15 cellular contexts compared by ENCODE assay signal in genomic region chr7:151792671-151793070, GRCh38.
"Had no signal": no experiment of that assay in that cellular context is flagged by ENCODE, and none has a peak within 500 bp of the region (broad histone marks: within the 10 kb centered on the region; RNA-seq: fewer than 3 reads in every experiment).

No MANE protein-coding gene starts in this region.

- FAIRE-seq: colon, keratinocyte had no signal

- H3K4me3 Mint-ChIP-seq: activated CD4-positive, alpha-beta T cell treated with anti-CD3 and anti-CD28 coated beads, Interleukin-2, amount 10 ng/mL, durations not matched to agents 24 days and 14 days; activated naive CD8-positive, alpha-beta T cell treated with anti-CD3 and anti-CD28 coated beads, Interleukin-2, amount 50 U/mL, for 24 hours; natural killer cell treated with Interleukin-12 subunit alpha and Interleukin-12 subunit beta and Interleukin-15 and Interleukin-18, amount 100 ng/mL, for 72 hours had no signal

- ATAC-seq: activated naive CD8-positive, alpha-beta T cell treated with anti-CD3 and anti-CD28 coated beads, Interleukin-2, amount 50 U/mL, for 24 hours; natural killer cell treated with Interleukin-12 subunit alpha and Interleukin-12 subunit beta and Interleukin-15 and Interleukin-18, amount 100 ng/mL, for 72 hours had no signal

- H3K4me3 ChIP-seq: ascending aorta, esophagus muscularis mucosa, left ventricle myocardium inferior, ovary, tibial nerve had no signal

- H3K27me3 Mint-ChIP-seq: activated CD4-positive, alpha-beta T cell treated with anti-CD3 and anti-CD28 coated beads, Interleukin-2, amount 10 ng/mL, durations not matched to agents 24 days and 14 days; activated naive CD8-positive, alpha-beta T cell treated with anti-CD3 and anti-CD28 coated beads, Interleukin-2, amount 50 U/mL, for 24 hours; natural killer cell treated with Interleukin-12 subunit alpha and Interleukin-12 subunit beta and Interleukin-15 and Interleukin-18, amount 100 ng/mL, for 72 hours had no signal

- H3K27ac Mint-ChIP-seq: activated CD4-positive, alpha-beta T cell treated with anti-CD3 and anti-CD28 coated beads, Interleukin-2, amount 10 ng/mL, durations not matched to agents 24 days and 14 days; activated naive CD8-positive, alpha-beta T cell treated with anti-CD3 and anti-CD28 coated beads, Interleukin-2, amount 50 U/mL, for 24 hours had no signal

- H3K9me3 ChIP-seq: ascending aorta, esophagus muscularis mucosa, left ventricle myocardium inferior, ovary, tibial nerve had no signal

- H3K36me3 ChIP-seq: ascending aorta, esophagus muscularis mucosa, left ventricle myocardium inferior, ovary, tibial nerve had no signal

- H3K36me3 Mint-ChIP-seq: natural killer cell treated with Interleukin-12 subunit alpha and Interleukin-12 subunit beta and Interleukin-15 and Interleukin-18, amount 100 ng/mL, for 72 hours had no signal

- DNase-seq: activated CD4-positive, alpha-beta T cell treated with anti-CD3 and anti-CD28 coated beads, Interleukin-2, amount 10 ng/mL, durations not matched to agents 24 days and 14 days; activated CD4-positive, CD25-positive, alpha-beta regulatory T cell; activated naive CD4-positive, alpha-beta T cell treated with Interleukin-2 at 50 U/mL for 16 hours; activated naive CD8-positive, alpha-beta T cell treated with anti-CD3 and anti-CD28 coated beads, Interleukin-2, amount 50 U/mL, for 24 hours; hippocampal formation; left ventricle myocardium inferior; ovary; stimulated activated CD4-positive, alpha-beta T cell treated with anti-CD3 and anti-CD28 coated beads, Interleukin-2, amount 100 ng/mL, for 48 hours; stimulated activated naive CD4-positive, alpha-beta T cell treated with Interleukin-2 at 50 U/mL for 16 hours had no signal

- H3K27me3 ChIP-seq: ascending aorta, esophagus muscularis mucosa, ovary, tibial nerve had no signal

- H3K9me3 Mint-ChIP-seq: activated CD4-positive, alpha-beta T cell treated with anti-CD3 and anti-CD28 coated beads, Interleukin-2, amount 10 ng/mL, durations not matched to agents 24 days and 14 days; activated naive CD8-positive, alpha-beta T cell treated with anti-CD3 and anti-CD28 coated beads, Interleukin-2, amount 50 U/mL, for 24 hours; natural killer cell treated with Interleukin-12 subunit alpha and Interleukin-12 subunit beta and Interleukin-15 and Interleukin-18, amount 100 ng/mL, for 72 hours had no signal

- H3K27ac ChIP-seq: ascending aorta, left ventricle myocardium inferior, ovary had no signal
